ENCODE assay signal across 16 cellular contexts in the genomic region with DNA sequence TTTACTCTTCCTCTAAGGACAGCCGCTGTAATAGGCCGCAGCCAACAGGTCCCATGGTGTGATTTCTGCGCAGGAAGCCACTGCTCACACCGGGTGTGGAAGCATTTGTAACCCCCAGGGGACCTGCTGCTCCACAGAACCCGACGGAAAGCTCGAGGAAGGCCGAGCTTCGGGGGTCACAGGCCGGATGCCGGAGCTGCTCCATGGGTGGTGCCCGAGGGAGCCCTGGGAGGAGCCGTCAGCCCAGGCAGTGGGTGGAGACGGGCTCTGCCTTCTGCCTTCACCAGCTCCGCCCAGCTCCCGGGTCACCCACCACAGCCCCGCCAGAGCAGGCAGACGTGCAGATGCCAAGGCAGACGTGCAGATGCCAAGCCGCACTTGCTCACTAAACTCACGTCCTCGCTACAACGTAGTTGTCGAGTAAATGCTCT.
DNase-seq lines count a peak whose midpoint lies in the region; ATAC-seq and TF ChIP-seq lines count a peak whose summit lies in the region.
"Had no signal": no experiment of that assay in that cellular context is flagged by ENCODE, and none has a peak within 500 bp of the region (broad histone marks: within the 10 kb centered on the region; RNA-seq: fewer than 3 reads in every experiment).

No MANE protein-coding gene starts in this region.

- intact Hi-C loops in spleen (cut with DNase I; ENCODE audit: low total_unique reads): loop anchor here (10.0 kb wide), 1 partner anchor 161 kb away; no protein-coding TSS in a partner anchor

- peaks cover 22% of the 10 kb centered on the region for H3K4me1 Mint-ChIP-seq in activated naive CD8-positive, alpha-beta T cell treated with anti-CD3 and anti-CD28 coated beads, Interleukin-2, amount 10 ng/mL, durations not matched to agents 7 days and 5 days
- H3K4me1 Mint-ChIP-seq in activated naive CD8-positive, alpha-beta T cell treated with anti-CD3 and anti-CD28 coated beads, Interleukin-2, amount 50 U/mL, for 24 hours: peaks cover 14% of the 10 kb centered on the region
- peaks cover 7% of the 10 kb centered on the region for H3K4me1 Mint-ChIP-seq in stimulated activated memory B cell treated with anti-CD40 and anti-IgM and Interleukin-4, amounts not matched to agents 10 μg/mL and 1 μg/mL and 100 μg/mL, for 72 hours

- DNase-seq in activated naive CD8-positive, alpha-beta T cell treated with anti-CD3 and anti-CD28 coated beads, Interleukin-2, amount 10 ng/mL, durations not matched to agents 7 days and 5 days: peak; percentile 20
- DNase-seq in activated naive CD8-positive, alpha-beta T cell treated with anti-CD3 and anti-CD28 coated beads, Interleukin-2, amount 50 U/mL, for 24 hours: no peak
- DNase-seq in NCI-H2171 (lab: John Stamatoyannopoulos, UW) (peak; percentile 74), iPS-NIHi11 (ENCODE audit: low spot score) (peak; percentile 43), spleen (peak; percentile 72)
- DNase-seq: AML-193; DND-41; KBM-7; NCI-H1694; NCI-H748 treated with DMSO at 0.1 percent for 48 hours; stimulated activated CD4-positive, alpha-beta T cell treated with anti-CD3 and anti-CD28 coated beads, Interleukin-4, amount 100 ng/mL, for 1 hour; stimulated activated naive B cell treated with anti-CD40 and anti-IgM and Interleukin-4, amounts not matched to agents 10 μg/mL and 1 μg/mL and 100 μg/mL, for 72 hours had no signal

- no peak overlapping the region for H3K4me3 Mint-ChIP-seq in activated naive CD8-positive, alpha-beta T cell treated with anti-CD3 and anti-CD28 coated beads, Interleukin-2, amount 10 ng/mL, durations not matched to agents 7 days and 5 days
- H3K4me3 Mint-ChIP-seq in activated naive CD8-positive, alpha-beta T cell treated with anti-CD3 and anti-CD28 coated beads, Interleukin-2, amount 50 U/mL, for 24 hours: no peak overlapping the region
- no peak overlapping the region for H3K4me3 Mint-ChIP-seq in stimulated activated memory B cell treated with anti-CD40 and anti-IgM and Interleukin-4, amounts not matched to agents 10 μg/mL and 1 μg/mL and 100 μg/mL, for 72 hours
- H3K4me3 Mint-ChIP-seq: stimulated activated naive B cell treated with anti-CD40 and anti-IgM and Interleukin-4, amounts not matched to agents 10 μg/mL and 1 μg/mL and 100 μg/mL, for 72 hours had no signal

- TF ChIP-seq POLR2A in spleen (IDR thresholded peaks at IDR 0.05) (no peak), GM18505 (IDR thresholded peaks at IDR 0.05; ENCODE audit: borderline replicate concordance, extremely low read depth, insufficient read depth, insufficient read length) (no peak)

- H3K27me3 Mint-ChIP-seq in activated naive CD8-positive, alpha-beta T cell treated with anti-CD3 and anti-CD28 coated beads, Interleukin-2, amount 10 ng/mL, durations not matched to agents 7 days and 5 days: no peaks in the 10 kb centered on the region
- no peaks in the 10 kb centered on the region for H3K27me3 Mint-ChIP-seq in activated naive CD8-positive, alpha-beta T cell treated with anti-CD3 and anti-CD28 coated beads, Interleukin-2, amount 50 U/mL, for 24 hours
- H3K27me3 Mint-ChIP-seq in stimulated activated memory B cell treated with anti-CD40 and anti-IgM and Interleukin-4, amounts not matched to agents 10 μg/mL and 1 μg/mL and 100 μg/mL, for 72 hours: peaks cover 21% of the 10 kb centered on the region
- H3K27me3 Mint-ChIP-seq: stimulated activated naive B cell treated with anti-CD40 and anti-IgM and Interleukin-4, amounts not matched to agents 10 μg/mL and 1 μg/mL and 100 μg/mL, for 72 hours had no signal

- POLR2A ChIA-PET in activated naive CD8-positive, alpha-beta T cell treated with anti-CD3 and anti-CD28 coated beads, Interleukin-2, amount 10 ng/mL, durations not matched to agents 7 days and 5 days (lab: Charles Lee): no interaction called here

- no peaks in the 10 kb centered on the region for H3K36me3 Mint-ChIP-seq in activated naive CD8-positive, alpha-beta T cell treated with anti-CD3 and anti-CD28 coated beads, Interleukin-2, amount 10 ng/mL, durations not matched to agents 7 days and 5 days
- H3K36me3 Mint-ChIP-seq in activated naive CD8-positive, alpha-beta T cell treated with anti-CD3 and anti-CD28 coated beads, Interleukin-2, amount 50 U/mL, for 24 hours (ENCODE audit: low read depth): no peaks in the 10 kb centered on the region
- H3K36me3 Mint-ChIP-seq in stimulated activated memory B cell treated with anti-CD40 and anti-IgM and Interleukin-4, amounts not matched to agents 10 μg/mL and 1 μg/mL and 100 μg/mL, for 72 hours: peaks cover 13% of the 10 kb centered on the region

- no peak for ATAC-seq in activated naive CD8-positive, alpha-beta T cell treated with anti-CD3 and anti-CD28 coated beads, Interleukin-2, amount 10 ng/mL, durations not matched to agents 7 days and 5 days (ENCODE audit: low read depth)
- no peak for ATAC-seq in activated naive CD8-positive, alpha-beta T cell treated with anti-CD3 and anti-CD28 coated beads, Interleukin-2, amount 50 U/mL, for 24 hours
- ATAC-seq in GM19467 (IDR thresholded peaks at IDR 0.05; ENCODE audit: unreplicated experiment) (no peak), GM18505 (IDR thresholded peaks at IDR 0.05; ENCODE audit: unreplicated experiment) (no peak)
- no peak for ATAC-seq in stimulated activated memory B cell treated with anti-CD40 and anti-IgM and Interleukin-4, amounts not matched to agents 10 μg/mL and 1 μg/mL and 100 μg/mL, for 72 hours
- ATAC-seq: stimulated activated naive B cell treated with anti-CD40 and anti-IgM and Interleukin-4, amounts not matched to agents 10 μg/mL and 1 μg/mL and 100 μg/mL, for 72 hours had no signal

- H3K4me3 ChIP-seq in spleen: no peak overlapping the region
- H3K4me3 ChIP-seq: ascending aorta had no signal

- H3K27ac Mint-ChIP-seq in activated naive CD8-positive, alpha-beta T cell treated with anti-CD3 and anti-CD28 coated beads, Interleukin-2, amount 10 ng/mL, durations not matched to agents 7 days and 5 days: no peak overlapping the region
- no peak overlapping the region for H3K27ac Mint-ChIP-seq in activated naive CD8-positive, alpha-beta T cell treated with anti-CD3 and anti-CD28 coated beads, Interleukin-2, amount 50 U/mL, for 24 hours
- H3K27ac Mint-ChIP-seq in stimulated activated memory B cell treated with anti-CD40 and anti-IgM and Interleukin-4, amounts not matched to agents 10 μg/mL and 1 μg/mL and 100 μg/mL, for 72 hours: no peak overlapping the region
- H3K27ac Mint-ChIP-seq: stimulated activated naive B cell treated with anti-CD40 and anti-IgM and Interleukin-4, amounts not matched to agents 10 μg/mL and 1 μg/mL and 100 μg/mL, for 72 hours had no signal

- no peak for TF ChIP-seq CTCF in spleen (IDR thresholded peaks at IDR 0.05 in 8 of 11, conservative IDR thresholded peaks at IDR 0.05 in 3 of 11)

- H3K27me3 ChIP-seq in spleen (replicated peaks in 1 of 7): no peaks in the 10 kb centered on the region
- H3K27me3 ChIP-seq: ascending aorta had no signal

- no peaks in the 10 kb centered on the region for H3K36me3 ChIP-seq in spleen
- H3K36me3 ChIP-seq: ascending aorta had no signal

- peaks cover 3% of the 10 kb centered on the region for H3K9me3 Mint-ChIP-seq in activated naive CD8-positive, alpha-beta T cell treated with anti-CD3 and anti-CD28 coated beads, Interleukin-2, amount 10 ng/mL, durations not matched to agents 7 days and 5 days
- H3K9me3 Mint-ChIP-seq in activated naive CD8-positive, alpha-beta T cell treated with anti-CD3 and anti-CD28 coated beads, Interleukin-2, amount 50 U/mL, for 24 hours: peaks cover 6% of the 10 kb centered on the region
- peaks cover 12% of the 10 kb centered on the region for H3K9me3 Mint-ChIP-seq in stimulated activated memory B cell treated with anti-CD40 and anti-IgM and Interleukin-4, amounts not matched to agents 10 μg/mL and 1 μg/mL and 100 μg/mL, for 72 hours

- no peak overlapping the region for H3K27ac ChIP-seq in spleen
- H3K27ac ChIP-seq: ascending aorta had no signal

- H3K4me1 ChIP-seq in spleen: peaks cover 0 to 13% (median 7%) of the 10 kb centered on the region in 6 donors
- H3K4me1 ChIP-seq: ascending aorta had no signal

- peaks cover 7 to 22% (median 16%) of the 10 kb centered on the region in 8 donors for H3K9me3 ChIP-seq in spleen

- WGBS in spleen, 5 donors: 75 to 94% (median 78%) methylated on average over 18 to 24 of the region's 24 CpGs
